ENCODE assay signal across 12 cellular contexts in genomic region chr20:4916991-4917881, GRCh38.
DNase-seq lines count a peak whose midpoint lies in the region; ATAC-seq and TF ChIP-seq lines count a peak whose summit lies in the region.
"Had no signal": no experiment of that assay in that cellular context is flagged by ENCODE, and none has a peak within 500 bp of the region (broad histone marks: within the 10 kb centered on the region; RNA-seq: fewer than 3 reads in every experiment).

No MANE protein-coding gene starts in this region.

- H3K27me3 Mint-ChIP-seq in neural progenitor cell (ENCODE audit: insufficient read depth, low read depth): no peaks in the 10 kb centered on the region

- no peak for ATAC-seq in GM21367 (IDR thresholded peaks at IDR 0.05; ENCODE audit: unreplicated experiment)

- H3K4me2 ChIP-seq in OCI-LY1 (ENCODE audit: low read length): no peak overlapping the region
- H3K4me2 ChIP-seq in neural progenitor cell: no peak overlapping the region

- H3K9me2 ChIP-seq in OCI-LY1 (ENCODE audit: low read depth, low read length): no peaks in the 10 kb centered on the region

- DNase-seq in EH (ENCODE audit: low read depth): peak; percentile 36
- DNase-seq in dermis blood vessel endothelial cell: peak; percentile 29
- DNase-seq in neural progenitor cell (ENCODE audit: low spot score): peak; percentile 24
- DNase-seq in NCI-H1417 (lab: John Stamatoyannopoulos, UW): no peak
- no peak for DNase-seq in effector CD4-positive, alpha-beta T cell
- DNase-seq in DMS114 treated with DMSO at 0.1 percent for 48 hours (lab: John Stamatoyannopoulos, UW; ENCODE audit: unreplicated experiment): no peak
- DNase-seq: activated CD8-positive, alpha-beta memory T cell treated with anti-CD3 and anti-CD28 coated beads for 24 hours; DMS 273 treated with DMSO at 0.1 percent for 48 hours; KG1 had no signal

- peak overlapping the region; percentile 10 for H3K27ac ChIP-seq in OCI-LY1 (ENCODE audit: low read depth, low read length, poor library complexity, severe bottlenecking)
- H3K27ac ChIP-seq in neural progenitor cell: no peak overlapping the region
- H3K27ac ChIP-seq: right atrium auricular region had no signal

- no peak; the same call in 1 of the 2 replicates for TF ChIP-seq CTCF in OCI-LY1 (IDR thresholded peaks at IDR 0.05; ENCODE audit: low read length)
- TF ChIP-seq CTCF in neural progenitor cell (IDR thresholded peaks at IDR 0.05): no peak

- H3K4me1 Mint-ChIP-seq in neural progenitor cell: peaks cover 21% of the 10 kb centered on the region

- H3K4me3 ChIP-seq in OCI-LY1 (ENCODE audit: low read depth, low read length, poor library complexity, severe bottlenecking) (no peak overlapping the region), neural progenitor cell (no peak overlapping the region)
- H3K4me3 ChIP-seq: right atrium auricular region had no signal

- no peaks in the 10 kb centered on the region for H3K27me3 ChIP-seq in OCI-LY1 (ENCODE audit: insufficient read depth, low read length)
- no peaks in the 10 kb centered on the region for H3K27me3 ChIP-seq in neural progenitor cell
- H3K27me3 ChIP-seq: right atrium auricular region had no signal

- peaks cover 24% of the 10 kb centered on the region for H3K79me2 ChIP-seq in OCI-LY1 (ENCODE audit: insufficient read depth, low read length)
- H3K79me2 ChIP-seq in neural progenitor cell (ENCODE audit: low read depth): no peaks in the 10 kb centered on the region

- no peaks in the 10 kb centered on the region for H3K9me3 Mint-ChIP-seq in neural progenitor cell

- H3K36me3 ChIP-seq in OCI-LY1 (ENCODE audit: insufficient read depth, low read length) (peaks cover 28% of the 10 kb centered on the region; the same call in 1 of the 2 replicates), neural progenitor cell (no peaks in the 10 kb centered on the region)
- H3K36me3 ChIP-seq: right atrium auricular region had no signal

- no peak overlapping the region for H3K4me3 Mint-ChIP-seq in neural progenitor cell

- H3K27ac Mint-ChIP-seq in neural progenitor cell: no peak overlapping the region

- peaks cover 34% of the 10 kb centered on the region for H3K4me1 ChIP-seq in OCI-LY1 (ENCODE audit: insufficient read depth, low read length, severe bottlenecking)
- peaks cover 10% of the 10 kb centered on the region for H3K4me1 ChIP-seq in neural progenitor cell

- H3K9me3 ChIP-seq in OCI-LY1 (ENCODE audit: low read length) (no peaks in the 10 kb centered on the region), neural progenitor cell (ENCODE audit: low read depth) (no peaks in the 10 kb centered on the region)
- H3K9me3 ChIP-seq: right atrium auricular region had no signal

- no peak overlapping the region for H2AFZ ChIP-seq in OCI-LY1 (ENCODE audit: low read length)
- H2AFZ ChIP-seq in neural progenitor cell (replicated peaks): no peak overlapping the region

- H3K36me3 Mint-ChIP-seq in neural progenitor cell: peaks cover 1% of the 10 kb centered on the region

- H3K9ac ChIP-seq in OCI-LY1 (ENCODE audit: low read length): no peak overlapping the region
- H3K9ac ChIP-seq in neural progenitor cell: no peak overlapping the region

- H3F3A ChIP-seq in OCI-LY1 (ENCODE audit: insufficient read depth, low read length) (no peaks in the 10 kb centered on the region), neural progenitor cell (ENCODE audit: low read depth) (no peaks in the 10 kb centered on the region)

- no peaks in the 10 kb centered on the region for H4K20me1 ChIP-seq in OCI-LY1 (ENCODE audit: insufficient read depth, low read length)
- H4K20me1 ChIP-seq in neural progenitor cell (ENCODE audit: low read depth): peaks cover 3% of the 10 kb centered on the region

Comparison
In these comparisons a context has a peak if more than half of its experiments do, and no peak if none do; other contexts are left out.
1. DNase-seq: peak in EH (single experiment), dermis blood vessel endothelial cell (single experiment) and neural progenitor cell (single experiment); none in NCI-H1417 (0 of 3), effector CD4-positive, alpha-beta T cell (single experiment) and DMS114 treated with DMSO at 0.1 percent for 48 hours (single experiment).